Comparison of ENCODE assay signal across 9 cellular contexts in genomic region chr2:230865766-230866703, GRCh38. TPM values are rescaled to one million over a fixed set of nuclear protein-coding genes. Genes with fewer than 3 reads are reported as not detected.
A peak's percentile ranks its signal among the peaks of the same experiment; 100 is the strongest.
DNase-seq lines count a peak whose midpoint lies in the region; ATAC-seq and TF ChIP-seq lines count a peak whose summit lies in the region.
"Had no signal": no experiment of that assay in that cellular context is flagged by ENCODE, and none has a peak within 500 bp of the region (broad histone marks: within the 10 kb centered on the region; RNA-seq: fewer than 3 reads in every experiment).

No MANE protein-coding gene starts in this region.

- no peak for TF ChIP-seq EP300 in esophagus muscularis mucosa (IDR thresholded peaks at IDR 0.05)

- H2AFZ ChIP-seq in neural progenitor cell (replicated peaks): no peak overlapping the region

- peaks cover 57% of the 10 kb centered on the region for H3K79me2 ChIP-seq in neural progenitor cell (ENCODE audit: low read depth)

- H3K9ac ChIP-seq in neural progenitor cell: no peak overlapping the region

- H3F3A ChIP-seq in neural progenitor cell (ENCODE audit: low read depth): peaks cover 52% of the 10 kb centered on the region

- H3K4me3 Mint-ChIP-seq in activated naive CD4-positive, alpha-beta T cell treated with anti-CD3 and anti-CD28 coated beads for 36 hours: peak overlapping the region; percentile 74
- H3K4me3 Mint-ChIP-seq in neural progenitor cell: peak overlapping the region; percentile 90

- H3K9me3 ChIP-seq in WERI-Rb-1 (ENCODE audit: severe bottlenecking) (no peaks in the 10 kb centered on the region), esophagus muscularis mucosa (no peaks in the 10 kb centered on the region), neural progenitor cell (ENCODE audit: low read depth) (no peaks in the 10 kb centered on the region)

- peaks cover 27% of the 10 kb centered on the region for H4K20me1 ChIP-seq in neural progenitor cell (ENCODE audit: low read depth)

- H3K27me3 ChIP-seq in WERI-Rb-1 (ENCODE audit: insufficient read depth, low read depth, severe bottlenecking) (no peaks in the 10 kb centered on the region), esophagus muscularis mucosa (no peaks in the 10 kb centered on the region), neural progenitor cell (peaks cover 18% of the 10 kb centered on the region)

- peaks cover 49% of the 10 kb centered on the region for H3K4me1 Mint-ChIP-seq in activated naive CD4-positive, alpha-beta T cell treated with anti-CD3 and anti-CD28 coated beads for 36 hours (ENCODE audit: low read depth)
- H3K4me1 Mint-ChIP-seq in neural progenitor cell: peaks cover 72% of the 10 kb centered on the region

- WGBS in esophagus muscularis mucosa: 24% methylated on average over 17 of the region's 35 CpGs

- H3K36me3 ChIP-seq in WERI-Rb-1 (peaks cover 16% of the 10 kb centered on the region), esophagus muscularis mucosa (no peaks in the 10 kb centered on the region), neural progenitor cell (no peaks in the 10 kb centered on the region)

- CTCF ChIA-PET in activated naive CD4-positive, alpha-beta T cell treated with anti-CD3 and anti-CD28 coated beads for 36 hours (lab: Charles Lee): interaction anchor here (1.6 to 3.3 kb wide), 2 partner anchors 16 to 119 kb away, joined by 7 to 14 read pairs; no protein-coding TSS in a partner anchor

- H3K27ac Mint-ChIP-seq in activated naive CD4-positive, alpha-beta T cell treated with anti-CD3 and anti-CD28 coated beads for 36 hours: no peak overlapping the region
- H3K27ac Mint-ChIP-seq in neural progenitor cell: peak overlapping the region; percentile 91

- H3K4me2 ChIP-seq in neural progenitor cell: peak overlapping the region; percentile 99

- intact Hi-C loops in activated naive CD4-positive, alpha-beta T cell treated with anti-CD3 and anti-CD28 coated beads for 36 hours (cut with micrococcal nuclease): loop anchor here (1.0 to 2.0 kb wide), 3 partner anchors 7 to 191 kb away; partner anchors contain the start of gene PSMD1
- intact Hi-C loops in esophagus muscularis mucosa (cut with DNase I): loop anchor here (2.0 kb wide), 1 partner anchor 47 kb away; no protein-coding TSS in a partner anchor

- H3K4me3 ChIP-seq in WERI-Rb-1 (ENCODE audit: low read depth, low read length) (peak overlapping the region; percentile 83), esophagus muscularis mucosa (peak overlapping the region; percentile 75 to 95 (median 78)), neural progenitor cell (peak overlapping the region; percentile 94)

- H3K27ac ChIP-seq in WERI-Rb-1 (peak overlapping the region; percentile 88), esophagus muscularis mucosa (replicated peaks in 1 of 4) (peak overlapping the region; percentile 68 to 81 (median 78)), neural progenitor cell (no peak overlapping the region)
- H3K27ac ChIP-seq: epithelial cell of prostate had no signal

- peaks cover 4% of the 10 kb centered on the region for H3K27me3 Mint-ChIP-seq in activated naive CD4-positive, alpha-beta T cell treated with anti-CD3 and anti-CD28 coated beads for 36 hours (ENCODE audit: low read depth)
- H3K27me3 Mint-ChIP-seq in neural progenitor cell (ENCODE audit: insufficient read depth, low read depth): peaks cover 20% of the 10 kb centered on the region

- H3K4me1 ChIP-seq in esophagus muscularis mucosa (peaks cover 48 to 70% (median 67%) of the 10 kb centered on the region in 4 donors), neural progenitor cell (peaks cover 48% of the 10 kb centered on the region)

- ATAC-seq in HG02852 (IDR thresholded peaks at IDR 0.05; ENCODE audit: unreplicated experiment): no peak
- no peak for ATAC-seq in HG03442 (IDR thresholded peaks at IDR 0.05; ENCODE audit: unreplicated experiment)

- no peak for TF ChIP-seq POLR2A in esophagus muscularis mucosa (IDR thresholded peaks at IDR 0.05; ENCODE audit: low read depth)

- H3K36me3 Mint-ChIP-seq in activated naive CD4-positive, alpha-beta T cell treated with anti-CD3 and anti-CD28 coated beads for 36 hours (ENCODE audit: low read depth): no peaks in the 10 kb centered on the region
- H3K36me3 Mint-ChIP-seq in neural progenitor cell: peaks cover 2% of the 10 kb centered on the region

- no peaks in the 10 kb centered on the region for H3K9me3 Mint-ChIP-seq in activated naive CD4-positive, alpha-beta T cell treated with anti-CD3 and anti-CD28 coated beads for 36 hours
- no peaks in the 10 kb centered on the region for H3K9me3 Mint-ChIP-seq in neural progenitor cell

- TF ChIP-seq CTCF in WERI-Rb-1 (IDR thresholded peaks at IDR 0.05; ENCODE audit: low read depth, low read length) (peak; percentile 34; the same call in 1 of the 2 replicates), esophagus muscularis mucosa (IDR thresholded peaks at IDR 0.05) (peak in 2 of 3 experiments; percentile 12 to 32), neural progenitor cell (IDR thresholded peaks at IDR 0.05) (peak; percentile 18)

- no peak for DNase-seq in activated naive CD4-positive, alpha-beta T cell treated with anti-CD3 and anti-CD28 coated beads for 36 hours
- DNase-seq in activated naive CD4-positive, alpha-beta T cell treated with anti-CD3 and anti-CD28 coated beads, Interleukin-2, amount 50 U/mL, for 16 hours: no peak
- DNase-seq in WERI-Rb-1 (peak; percentile 54), esophagus muscularis mucosa (ENCODE audit: extremely low spot score) (no peak), neural progenitor cell (ENCODE audit: low spot score) (peak; percentile 64), NCI-H1694 treated with DMSO at 0.1 percent for 48 hours (lab: John Stamatoyannopoulos, UW) (no peak)

RNA-seq across cellular contexts. Expression of gene ITM2C, which starts 1.3 kb away (rescaled TPM):
- 10 to 100 TPM; 13.0 to 13.6 TPM for total RNA-seq in activated naive CD4-positive, alpha-beta T cell treated with anti-CD3 and anti-CD28 coated beads for 36 hours
- total RNA-seq in esophagus muscularis mucosa: 100 to 1,000 TPM in 2 of 4 donors, 10 to 100 TPM in 2; 84.0 to 145 (median 101) TPM
- 84.6 and 146 TPM in 2 replicates for total RNA-seq in neural progenitor cell (ENCODE audit: low replicate concordance)

RNA-seq across cellular contexts. Expression of gene GPR55, which starts 59.0 kb away (rescaled TPM):
- total RNA-seq in activated naive CD4-positive, alpha-beta T cell treated with anti-CD3 and anti-CD28 coated beads for 36 hours: under 1 TPM; 0.35 to 0.43 TPM
- under 1 TPM in 2 of 4 donors, not detected in 2; 0.29 to 0.42 TPM for total RNA-seq in esophagus muscularis mucosa
- total RNA-seq in neural progenitor cell (ENCODE audit: low replicate concordance): not detected in 2 replicates

Comparison
In these comparisons a context has a peak if more than half of its experiments do, and no peak if none do; other contexts are left out.
1. DNase-seq: peak in WERI-Rb-1 (single experiment) and neural progenitor cell (single experiment); none in activated naive CD4-positive, alpha-beta T cell treated with anti-CD3 and anti-CD28 coated beads for 36 hours (single experiment), activated naive CD4-positive, alpha-beta T cell treated with anti-CD3 and anti-CD28 coated beads, Interleukin-2, amount 50 U/mL, for 16 hours (single experiment), esophagus muscularis mucosa (single experiment) and NCI-H1694 treated with DMSO at 0.1 percent for 48 hours (single experiment).
2. Peak in every context shown above with its lines, with median percentiles within 50 percentile points of each other: H3K4me3 ChIP-seq and CTCF ChIP-seq.